In the genomic region with DNA sequence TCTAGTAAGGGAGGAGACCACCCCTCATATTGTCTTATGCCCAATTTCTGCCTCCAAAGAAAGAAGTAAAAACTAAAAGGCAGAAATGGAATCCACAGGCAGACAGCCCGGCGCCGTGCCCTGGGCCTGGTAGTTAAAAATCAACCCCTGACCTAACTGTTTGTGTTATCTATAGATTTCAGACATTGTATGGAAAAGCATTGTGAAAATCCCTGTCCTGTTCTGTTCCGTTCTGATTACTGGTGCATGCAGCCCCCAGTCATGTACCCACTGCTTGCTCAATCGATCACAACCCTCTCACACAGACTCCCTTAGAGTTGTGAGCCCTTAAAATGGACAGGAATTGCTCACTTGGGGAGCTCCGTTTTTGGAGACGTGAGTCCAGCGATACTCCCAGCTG, we compare ENCODE assay signal across 2 cellular contexts.
A peak's percentile ranks its signal among the peaks of the same experiment; 100 is the strongest.
TF ChIP-seq lines count a peak whose summit lies in the region.
"Not testable (repeated sequence)": the region's sequence is repeated elsewhere in the genome, so short reads cannot be mapped to it uniquely, and the experiment has no call there.

No MANE protein-coding gene starts in this region.

TF ChIP-seq in K562, 482 proteins besides CTCF, POLR2A, EP300 and RAD21:
- TF ChIP-seq ARID1B (IDR thresholded peaks at IDR 0.05) = peak; percentile 39
- peak; percentile 65 for TF ChIP-seq CBFA2T2 (conservative IDR thresholded peaks at IDR 0.05)
- peak; percentile 51 to 58; a peak in 3 of 4 replicates for TF ChIP-seq KDM1A (IDR thresholded peaks at IDR 0.05)
- TF ChIP-seq SOX6 (IDR thresholded peaks at IDR 0.05) = peak; percentile 69; the same call in 1 of the 2 replicates
- TF ChIP-seq NCOR1 (IDR thresholded peaks at IDR 0.05) = peak; percentile 25; the same call in 1 of the 2 replicates
- TF ChIP-seq TAL1 (IDR thresholded peaks at IDR 0.05) = peak; percentile 74
- peak; percentile 38; the same call in 1 of the 2 replicates for TF ChIP-seq CEBPB (tag; IDR thresholded peaks at IDR 0.05)
- peak; percentile 77 for TF ChIP-seq CBFA2T3 (IDR thresholded peaks at IDR 0.05)
- TF ChIP-seq TCF3 (CRISPR knock-in tag; IDR thresholded peaks at IDR 0.05) = peak; percentile 69
TF ChIP-seq in K562: peak in this region for 9; not testable (repeated sequence) for 473.

TF ChIP-seq in HepG2, 621 proteins besides CTCF, POLR2A, EP300 and RAD21:
- TF ChIP-seq ONECUT2 (CRISPR knock-in tag; IDR thresholded peaks at IDR 0.05) = peak; percentile 77
- peak; percentile 67 for TF ChIP-seq ZMYM4 (CRISPR knock-in tag; IDR thresholded peaks at IDR 0.05)
- TF ChIP-seq PAXIP1 (CRISPR knock-in tag; conservative IDR thresholded peaks at IDR 0.05) = 0 out of 2 replicates have a peak, but pooled peaks have one; percentile 38
- TF ChIP-seq ZFY (CRISPR knock-in tag; IDR thresholded peaks at IDR 0.05) = peak; percentile 18; the same call in 1 of the 2 replicates
- not testable (repeated sequence) for TF ChIP-seq NR2F6, SOX13, SOX6 (IDR thresholded peaks at IDR 0.05)
- peak; percentile 33; the same call in 1 of the 2 replicates for TF ChIP-seq NR2F6 (CRISPR knock-in tag; IDR thresholded peaks at IDR 0.05)
- TF ChIP-seq FOSL2 (CRISPR knock-in tag; IDR thresholded peaks at IDR 0.05) = 0 out of 2 replicates have a peak, but pooled peaks have one; percentile 17
- TF ChIP-seq SOX13 (CRISPR knock-in tag; conservative IDR thresholded peaks at IDR 0.05 in 1 of 2, IDR thresholded peaks at IDR 0.05 in 1 of 2) = peak in 1 of 2 experiments; percentile 68; a peak in 2 of 4 replicates
- TF ChIP-seq POGZ (CRISPR knock-in tag; IDR thresholded peaks at IDR 0.05) = peak; percentile 48; the same call in 1 of the 2 replicates
- peak; percentile 56 for TF ChIP-seq CEBPG (CRISPR knock-in tag; IDR thresholded peaks at IDR 0.05)
- TF ChIP-seq GATAD2A (CRISPR knock-in tag; IDR thresholded peaks at IDR 0.05) = peak; percentile 18; the same call in 1 of the 2 replicates
- TF ChIP-seq, protein P1, sequence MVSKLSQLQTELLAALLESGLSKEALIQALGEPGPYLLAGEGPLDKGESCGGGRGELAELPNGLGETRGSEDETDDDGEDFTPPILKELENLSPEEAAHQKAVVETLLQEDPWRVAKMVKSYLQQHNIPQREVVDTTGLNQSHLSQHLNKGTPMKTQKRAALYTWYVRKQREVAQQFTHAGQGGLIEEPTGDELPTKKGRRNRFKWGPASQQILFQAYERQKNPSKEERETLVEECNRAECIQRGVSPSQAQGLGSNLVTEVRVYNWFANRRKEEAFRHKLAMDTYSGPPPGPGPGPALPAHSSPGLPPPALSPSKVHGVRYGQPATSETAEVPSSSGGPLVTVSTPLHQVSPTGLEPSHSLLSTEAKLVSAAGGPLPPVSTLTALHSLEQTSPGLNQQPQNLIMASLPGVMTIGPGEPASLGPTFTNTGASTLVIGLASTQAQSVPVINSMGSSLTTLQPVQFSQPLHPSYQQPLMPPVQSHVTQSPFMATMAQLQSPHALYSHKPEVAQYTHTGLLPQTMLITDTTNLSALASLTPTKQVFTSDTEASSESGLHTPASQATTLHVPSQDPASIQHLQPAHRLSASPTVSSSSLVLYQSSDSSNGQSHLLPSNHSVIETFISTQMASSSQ (IDR thresholded peaks at IDR 0.05; ENCODE audit: low read depth) = peak; percentile 37; the same call in 1 of the 2 replicates
- TF ChIP-seq, protein P1 (CRISPR knock-in tag; IDR thresholded peaks at IDR 0.05; ENCODE audit: borderline replicate concordance) = peak; percentile 63; the same call in 1 of the 2 replicates
- TF ChIP-seq ZBTB38 (CRISPR knock-in tag; IDR thresholded peaks at IDR 0.05) = 0 out of 2 replicates have a peak, but pooled peaks have one; percentile 41
- 0 out of 2 replicates have a peak, but pooled peaks have one; percentile 24 for TF ChIP-seq KAT8 (CRISPR knock-in tag; IDR thresholded peaks at IDR 0.05)
- TF ChIP-seq NCOA2 (CRISPR knock-in tag; IDR thresholded peaks at IDR 0.05) = peak; percentile 53
- 0 out of 2 replicates have a peak, but pooled peaks have one; percentile 27 for TF ChIP-seq ZNF124 (CRISPR knock-in tag; IDR thresholded peaks at IDR 0.05)
- TF ChIP-seq PATZ1 (CRISPR knock-in tag; IDR thresholded peaks at IDR 0.05) = 0 out of 2 replicates have a peak, but pooled peaks have one; percentile 20
- 0 out of 2 replicates have a peak, but pooled peaks have one; percentile 22 for TF ChIP-seq ZBTB7B (CRISPR knock-in tag; IDR thresholded peaks at IDR 0.05)
- 0 out of 2 replicates have a peak, but pooled peaks have one; percentile 56 for TF ChIP-seq HDAC2 (CRISPR knock-in tag; IDR thresholded peaks at IDR 0.05)
- peak; percentile 63 for TF ChIP-seq SOX6 (CRISPR knock-in tag; IDR thresholded peaks at IDR 0.05)
- peak; percentile 49; the same call in 1 of the 2 replicates for TF ChIP-seq ZNF629 (CRISPR knock-in tag; conservative IDR thresholded peaks at IDR 0.05)
- TF ChIP-seq SOX5 (CRISPR knock-in tag; IDR thresholded peaks at IDR 0.05; ENCODE audit: borderline replicate concordance) = peak; percentile 54; the same call in 1 of the 2 replicates
- TF ChIP-seq, protein P2, sequence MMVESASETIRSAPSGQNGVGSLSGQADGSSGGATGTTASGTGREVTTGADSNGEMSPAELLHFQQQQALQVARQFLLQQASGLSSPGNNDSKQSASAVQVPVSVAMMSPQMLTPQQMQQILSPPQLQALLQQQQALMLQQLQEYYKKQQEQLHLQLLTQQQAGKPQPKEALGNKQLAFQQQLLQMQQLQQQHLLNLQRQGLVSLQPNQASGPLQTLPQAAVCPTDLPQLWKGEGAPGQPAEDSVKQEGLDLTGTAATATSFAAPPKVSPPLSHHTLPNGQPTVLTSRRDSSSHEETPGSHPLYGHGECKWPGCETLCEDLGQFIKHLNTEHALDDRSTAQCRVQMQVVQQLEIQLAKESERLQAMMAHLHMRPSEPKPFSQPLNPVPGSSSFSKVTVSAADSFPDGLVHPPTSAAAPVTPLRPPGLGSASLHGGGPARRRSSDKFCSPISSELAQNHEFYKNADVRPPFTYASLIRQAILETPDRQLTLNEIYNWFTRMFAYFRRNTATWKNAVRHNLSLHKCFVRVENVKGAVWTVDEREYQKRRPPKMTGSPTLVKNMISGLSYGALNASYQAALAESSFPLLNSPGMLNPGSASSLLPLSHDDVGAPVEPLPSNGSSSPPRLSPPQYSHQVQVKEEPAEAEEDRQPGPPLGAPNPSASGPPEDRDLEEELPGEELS (CRISPR knock-in tag; IDR thresholded peaks at IDR 0.05) = 0 out of 2 replicates have a peak, but pooled peaks have one; percentile 11
- peak; percentile 55; the same call in 1 of the 2 replicates for TF ChIP-seq HOMEZ (CRISPR knock-in tag; IDR thresholded peaks at IDR 0.05; ENCODE audit: low read depth)
